In the genomic region with DNA sequence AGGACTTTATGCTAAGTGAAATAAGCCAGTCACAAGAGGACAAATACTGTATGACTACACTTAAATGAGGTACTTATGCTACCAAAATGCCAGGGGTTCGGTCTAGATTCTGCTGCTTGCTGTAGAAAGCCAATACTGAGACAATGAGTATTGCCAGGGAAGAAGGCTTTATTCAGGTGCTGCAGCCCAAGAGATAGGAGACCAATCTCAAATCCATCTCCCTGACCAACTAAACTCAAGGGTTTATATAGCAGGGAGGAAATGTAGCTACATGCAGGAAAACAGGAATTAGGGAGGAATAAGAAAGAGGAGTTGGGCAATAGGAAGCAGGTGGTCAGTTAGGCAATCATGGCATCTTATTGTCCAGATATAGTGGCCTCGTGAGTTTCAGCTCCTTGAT, we compare ENCODE assay signal across 3 cellular contexts.
TF ChIP-seq lines count a peak whose summit lies in the region.

No MANE protein-coding gene starts in this region.

TF ChIP-seq in HepG2, 621 proteins besides CTCF, POLR2A, EP300 and RAD21:
- TF ChIP-seq ZNF441 (CRISPR knock-in tag; IDR thresholded peaks at IDR 0.05; ENCODE audit: borderline replicate concordance) (peak; percentile 94), ZNF124 (CRISPR knock-in tag; IDR thresholded peaks at IDR 0.05) (peak; percentile 98), MED1 (CRISPR knock-in tag; IDR thresholded peaks at IDR 0.05) (no peak)

TF ChIP-seq in GM12891, 5 proteins besides CTCF, POLR2A, EP300 and RAD21:
- TF ChIP-seq POLR2AphosphoS5 (IDR thresholded peaks at IDR 0.05; ENCODE audit: low read depth, low read length) (no peak), POU2F2 (IDR thresholded peaks at IDR 0.05; ENCODE audit: low read depth, low read length) (no peak), TAF1 (IDR thresholded peaks at IDR 0.05; ENCODE audit: low read depth, low read length) (no peak), PAX5 (IDR thresholded peaks at IDR 0.05; ENCODE audit: insufficient read depth, low read length, severe bottlenecking) (no peak), SPI1 (IDR thresholded peaks at IDR 0.05; ENCODE audit: low read depth, low read length) (no peak)
TF ChIP-seq in GM12891: peak in this region for 0.

TF ChIP-seq in K562, 482 proteins besides CTCF, POLR2A, EP300 and RAD21:
- TF ChIP-seq, protein P1, sequence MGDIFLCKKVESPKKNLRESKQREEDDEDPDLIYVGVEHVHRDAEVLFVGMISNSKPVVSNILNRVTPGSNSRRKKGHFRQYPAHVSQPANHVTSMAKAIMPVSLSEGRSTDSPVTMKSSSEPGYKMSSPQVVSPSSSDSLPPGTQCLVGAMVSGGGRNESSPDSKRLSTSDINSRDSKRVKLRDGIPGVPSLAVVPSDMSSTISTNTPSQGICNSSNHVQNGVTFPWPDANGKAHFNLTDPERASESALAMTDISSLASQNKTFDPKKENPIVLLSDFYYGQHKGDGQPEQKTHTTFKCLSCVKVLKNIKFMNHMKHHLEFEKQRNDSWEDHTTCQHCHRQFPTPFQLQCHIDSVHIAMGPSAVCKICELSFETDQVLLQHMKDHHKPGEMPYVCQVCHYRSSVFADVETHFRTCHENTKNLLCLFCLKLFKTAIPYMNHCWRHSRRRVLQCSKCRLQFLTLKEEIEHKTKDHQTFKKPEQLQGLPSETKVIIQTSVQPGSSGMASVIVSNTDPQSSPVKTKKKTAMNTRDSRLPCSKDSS (IDR thresholded peaks at IDR 0.05; ENCODE audit: low read depth, partially characterized antibody), result peak; percentile 48
- no peak for TF ChIP-seq NFRKB (IDR thresholded peaks at IDR 0.05; ENCODE audit: low read depth)
- 0 out of 4 replicates have a peak, but pooled peaks of 1 of the 2 experiments have one; percentile 36 for TF ChIP-seq TRIM24 (IDR thresholded peaks at IDR 0.05)
- no peak for TF ChIP-seq BCL6 (CRISPR knock-in tag; IDR thresholded peaks at IDR 0.05)
- TF ChIP-seq SPI1 (IDR thresholded peaks at IDR 0.05; ENCODE audit: borderline replicate concordance, low read depth, low read length), result no peak
- peak; percentile 64; the same call in 1 of the 2 replicates for TF ChIP-seq CBX5 (IDR thresholded peaks at IDR 0.05; ENCODE audit: borderline replicate concordance, low read depth)
- TF ChIP-seq CBX3 (IDR thresholded peaks at IDR 0.05; ENCODE audit: borderline replicate concordance in 1 of 2, low read length in 2 of 2), result peak in 1 of 2 experiments; percentile 72; a peak in 1 of 3 replicates
- TF ChIP-seq TRIM28 (IDR thresholded peaks at IDR 0.05), result 0 out of 2 replicates have a peak, but pooled peaks have one; percentile 21
- TF ChIP-seq ZKSCAN1 (IDR thresholded peaks at IDR 0.05; ENCODE audit: low read depth, low read length), result no peak
- TF ChIP-seq ZNF124 (CRISPR knock-in tag; IDR thresholded peaks at IDR 0.05), result peak; percentile 97
